In genomic region chr5:39167141-39167972, GRCh38 we compare ENCODE assay signal across 13 cellular contexts. TPM values are rescaled to one million over a fixed set of nuclear protein-coding genes. Genes with fewer than 3 reads are reported as not detected.
A peak's percentile ranks its signal among the peaks of the same experiment; 100 is the strongest.
DNase-seq lines count a peak whose midpoint lies in the region; ATAC-seq and TF ChIP-seq lines count a peak whose summit lies in the region.
"Had no signal": no experiment of that assay in that cellular context is flagged by ENCODE, and none has a peak within 500 bp of the region (broad histone marks: within the 10 kb centered on the region; RNA-seq: fewer than 3 reads in every experiment).

No MANE protein-coding gene starts in this region.

- no peaks in the 10 kb centered on the region for H3K27me3 ChIP-seq in CD8-positive, alpha-beta T cell (ENCODE audit: insufficient read depth, low read length)

- H3K27ac ChIP-seq in CD8-positive, alpha-beta T cell (ENCODE audit: low read depth, low read length) = peak overlapping the region; percentile 24

- DNase-seq in CD8-positive, alpha-beta T cell = no peak
- DNase-seq in HFFc6 = peak; percentile 27
- DNase-seq in fibroblast of pulmonary artery (ENCODE audit: low read depth) = peak; percentile 6
- DNase-seq in NOMO-1 treated with dmso at 0.1 percent for 144 hours (lab: John Stamatoyannopoulos, UW; ENCODE audit: unreplicated experiment) = no peak
- DNase-seq in NCI-H1436 (lab: John Stamatoyannopoulos, UW) = no peak
- no peak for DNase-seq in DMS153 treated with DMSO at 0.1 percent for 48 hours (lab: John Stamatoyannopoulos, UW; ENCODE audit: unreplicated experiment)
- DNase-seq: C1 segment of cervical spinal cord, right cardiac atrium, SW 1271 had no signal

- no peaks in the 10 kb centered on the region for H3K9me3 ChIP-seq in CD8-positive, alpha-beta T cell (ENCODE audit: low read length)

- no peaks in the 10 kb centered on the region for H3K27me3 Mint-ChIP-seq in CD8-positive, alpha-beta T cell (ENCODE audit: low read depth)
- peaks cover 1% of the 10 kb centered on the region; the same call in 1 of the 2 replicates for H3K27me3 Mint-ChIP-seq in HFFc6 (ENCODE audit: insufficient read depth)
- no peaks in the 10 kb centered on the region for H3K27me3 Mint-ChIP-seq in activated T-helper 17 cell treated with anti-CD3 and anti-CD28 coated beads, Interleukin-2, amount 50 U/mL, for 72 hours

- no peak overlapping the region for H3K4me3 ChIP-seq in CD8-positive, alpha-beta T cell (ENCODE audit: low read depth, low read length)
- no peak overlapping the region for H3K4me3 ChIP-seq in fibroblast of pulmonary artery (replicated peaks; ENCODE audit: low read depth, low read length)

- peaks cover 5% of the 10 kb centered on the region for H3K9me3 Mint-ChIP-seq in CD8-positive, alpha-beta T cell
- no peaks in the 10 kb centered on the region for H3K9me3 Mint-ChIP-seq in HFFc6
- H3K9me3 Mint-ChIP-seq in activated T-helper 17 cell treated with anti-CD3 and anti-CD28 coated beads, Interleukin-2, amount 50 U/mL, for 72 hours = peaks cover 13% of the 10 kb centered on the region

- peaks cover 89% of the 10 kb centered on the region for H3K4me1 ChIP-seq in CD8-positive, alpha-beta T cell (ENCODE audit: insufficient read depth, low read length)

- H3K4me3 Mint-ChIP-seq in CD8-positive, alpha-beta T cell = peak overlapping the region; percentile 60
- H3K4me3 Mint-ChIP-seq in HFFc6 = peak overlapping the region; percentile 5; the same call in 1 of the 2 replicates
- peak overlapping the region; percentile 73 for H3K4me3 Mint-ChIP-seq in activated T-helper 17 cell treated with anti-CD3 and anti-CD28 coated beads, Interleukin-2, amount 50 U/mL, for 72 hours
- H3K4me3 Mint-ChIP-seq: nephron had no signal

- ATAC-seq in CD8-positive, alpha-beta T cell = peak; percentile 39
- no peak for ATAC-seq in activated T-helper 17 cell treated with anti-CD3 and anti-CD28 coated beads, Interleukin-2, amount 50 U/mL, for 72 hours (replicated peaks)
- ATAC-seq in HG02642 (IDR thresholded peaks at IDR 0.05; ENCODE audit: poor library complexity, unreplicated experiment) = no peak
- ATAC-seq: right cardiac atrium had no signal

- H3K36me3 Mint-ChIP-seq in CD8-positive, alpha-beta T cell = peaks cover 63% of the 10 kb centered on the region
- H3K36me3 Mint-ChIP-seq in HFFc6 (ENCODE audit: low read depth) = no peaks in the 10 kb centered on the region
- peaks cover 48% of the 10 kb centered on the region for H3K36me3 Mint-ChIP-seq in activated T-helper 17 cell treated with anti-CD3 and anti-CD28 coated beads, Interleukin-2, amount 50 U/mL, for 72 hours (ENCODE audit: low read depth)

- intact Hi-C loops in CD8-positive, alpha-beta T cell (cut with DNase I, micrococcal nuclease) = loop anchor here in 1 of 2 experiments (1.0 kb wide), 1 partner anchor 8 kb away; no protein-coding TSS in a partner anchor

- POLR2A ChIA-PET in CD8-positive, alpha-beta T cell (lab: Charles Lee) = interaction anchor here (0.9 to 1.3 kb wide), 2 partner anchors 12 to 25 kb away, joined by 3 read pairs; no protein-coding TSS in a partner anchor

- peak overlapping the region; percentile 85 for H3K27ac Mint-ChIP-seq in CD8-positive, alpha-beta T cell
- peak overlapping the region; percentile 80 for H3K27ac Mint-ChIP-seq in HFFc6
- H3K27ac Mint-ChIP-seq in activated T-helper 17 cell treated with anti-CD3 and anti-CD28 coated beads, Interleukin-2, amount 50 U/mL, for 72 hours = peak overlapping the region; percentile 94
- H3K27ac Mint-ChIP-seq: nephron had no signal

- CTCF ChIA-PET in CD8-positive, alpha-beta T cell (lab: Charles Lee) = interaction anchor here (0.9 kb wide), 1 partner anchor 9 kb away, joined by 3 read pairs; no protein-coding TSS in a partner anchor

- H3K36me3 ChIP-seq in CD8-positive, alpha-beta T cell (ENCODE audit: insufficient read depth, low read length) = no peaks in the 10 kb centered on the region

- no peak for TF ChIP-seq CTCF in CD8-positive, alpha-beta T cell (IDR thresholded peaks at IDR 0.05)
- TF ChIP-seq CTCF in HFFc6 (IDR thresholded peaks at IDR 0.05) (no peak), fibroblast of pulmonary artery (IDR thresholded peaks at IDR 0.05; ENCODE audit: low read length, missing control alignments) (no peak)

- peaks cover 88% of the 10 kb centered on the region for H3K4me1 Mint-ChIP-seq in CD8-positive, alpha-beta T cell (ENCODE audit: low read depth)
- peaks cover 75% of the 10 kb centered on the region for H3K4me1 Mint-ChIP-seq in HFFc6 (ENCODE audit: low read depth)
- H3K4me1 Mint-ChIP-seq in activated T-helper 17 cell treated with anti-CD3 and anti-CD28 coated beads, Interleukin-2, amount 50 U/mL, for 72 hours = peaks cover 65% of the 10 kb centered on the region
- H3K4me1 Mint-ChIP-seq: nephron had no signal

RNA-seq across cellular contexts. Expression of gene FYB1, which starts 52.0 kb away (rescaled TPM):
- total RNA-seq in CD8-positive, alpha-beta T cell = 100 to 1,000 TPM; 250 to 257 TPM
- 1 to 10 TPM in 2 of 6 experiments, under 1 TPM in 4; 0.32 to 1.7 (median 0.49) TPM for total RNA-seq in HFFc6 (2021; fragmentation: NEBNext Ultra II Directional; extraction: Animal tissue kit (Norgen Biotek cat#: 25700))
- 100 to 1,000 TPM in 1 of 2 donors, 10 to 100 TPM in 1; 95.7 to 153 TPM for total RNA-seq in activated T-helper 17 cell treated with anti-CD3 and anti-CD28 coated beads, Interleukin-2, amount 50 U/mL, for 72 hours
- total RNA-seq: LHCN-M2 had no signal

Comparison
In these comparisons a context has a peak if more than half of its experiments do, and no peak if none do; other contexts are left out.
1. DNase-seq: peak in HFFc6 (single experiment) and fibroblast of pulmonary artery (single experiment); none in CD8-positive, alpha-beta T cell (0 of 7), NOMO-1 treated with dmso at 0.1 percent for 144 hours (single experiment), NCI-H1436 (single experiment) and DMS153 treated with DMSO at 0.1 percent for 48 hours (single experiment).
2. H3K4me3 Mint-ChIP-seq: peak in every context shown above with its lines; median percentile 73 in activated T-helper 17 cell treated with anti-CD3 and anti-CD28 coated beads, Interleukin-2, amount 50 U/mL, for 72 hours; 60 in CD8-positive, alpha-beta T cell; 5 in HFFc6.
3. RNA of gene FYB1, which starts 52.0 kb away (total RNA-seq): 250 to 257 TPM in CD8-positive, alpha-beta T cell and 95.7 to 153 TPM in activated T-helper 17 cell treated with anti-CD3 and anti-CD28 coated beads, Interleukin-2, amount 50 U/mL, for 72 hours; 0.32 to 1.7 TPM in HFFc6; every median in the first group is over 10 times any median in the second.
4. Peak in every context shown above with its lines, with median percentiles within 50 percentile points of each other: H3K27ac Mint-ChIP-seq.